In genomic region chr17:4808378-4808767, GRCh38 we compare ENCODE assay signal across 10 cellular contexts. TPM values are rescaled to one million over a fixed set of nuclear protein-coding genes. Genes with fewer than 3 reads are reported as not detected.
DNase-seq lines count a peak whose midpoint lies in the region; ATAC-seq, FAIRE-seq and TF ChIP-seq lines count a peak whose summit lies in the region.
"Had no signal": no experiment of that assay in that cellular context is flagged by ENCODE, and none has a peak within 500 bp of the region (broad histone marks: within the 10 kb centered on the region; RNA-seq: fewer than 3 reads in every experiment).

No MANE protein-coding gene starts in this region.

- H3K9ac ChIP-seq in neuronal stem cell (ENCODE audit: low read depth, low read length, poor library complexity) = peak overlapping the region; percentile 79

- ATAC-seq in HG02798 (IDR thresholded peaks at IDR 0.05; ENCODE audit: poor library complexity, unreplicated experiment) (no peak), HG03097 (IDR thresholded peaks at IDR 0.05; ENCODE audit: low FRiP score, unreplicated experiment) (no peak)

- H4K8ac ChIP-seq in neuronal stem cell (ENCODE audit: low read depth, low read length) = no peak overlapping the region

- no TSS peak for BruUV-seq in OCI-LY7 (replicated peaks; lab: Mats Ljungman, UMichigan)

- FAIRE-seq in small intestine (lab: Jason Lieb, UNC) = no peak

- H2AK5ac ChIP-seq in neuronal stem cell (ENCODE audit: low read depth, low read length) = no peak overlapping the region

- TF ChIP-seq CTCF in C4-2B (conservative IDR thresholded peaks at IDR 0.05) (no peak), OCI-LY7 (conservative IDR thresholded peaks at IDR 0.05; ENCODE audit: low read length) (no peak)

- peak overlapping the region; percentile 19 for H2BK15ac ChIP-seq in neuronal stem cell (ENCODE audit: low read length)

- H3K4me3 ChIP-seq in OCI-LY7 (ENCODE audit: low read depth, low read length, poor library complexity, severe bottlenecking) (no peak overlapping the region), esophagus (ENCODE audit: low read depth in 1 of 2, low read length in 2 of 2) (peak overlapping the region; percentile 82 to 88), neuronal stem cell (ENCODE audit: low read length in 2 of 2) (no peak overlapping the region), small intestine (ENCODE audit: low read depth in 1 of 2, low read length in 2 of 2) (no peak overlapping the region)

- no peak overlapping the region for H3K14ac ChIP-seq in neuronal stem cell (ENCODE audit: low read length)

- no peak overlapping the region for H2AFZ ChIP-seq in OCI-LY7 (ENCODE audit: low read length)
- H2AFZ ChIP-seq in neuronal stem cell (ENCODE audit: low read length) = no peak overlapping the region

- peak overlapping the region; percentile 80; the same call in 1 of the 2 replicates for H3K4me2 ChIP-seq in OCI-LY7 (ENCODE audit: low read length)
- no peak overlapping the region for H3K4me2 ChIP-seq in neuronal stem cell (ENCODE audit: insufficient read depth, low read length, poor library complexity, severe bottlenecking)

- no peak overlapping the region for H4K91ac ChIP-seq in neuronal stem cell (ENCODE audit: low read depth, low read length, poor library complexity)

- H2BK120ac ChIP-seq in neuronal stem cell (ENCODE audit: low read depth, low read length) = no peak overlapping the region

- peak overlapping the region; percentile 44 for H2BK5ac ChIP-seq in neuronal stem cell (ENCODE audit: low read length)

- H3K18ac ChIP-seq in neuronal stem cell (ENCODE audit: low read length) = no peak overlapping the region

- POLR2A ChIA-PET in OCI-LY7 (lab: Charles Lee) = no interaction called here

- H3K36me3 ChIP-seq in OCI-LY7 (ENCODE audit: insufficient read depth, low read length) (no peaks in the 10 kb centered on the region), esophagus (ENCODE audit: control insufficient read depth in 2 of 2, insufficient read depth in 2 of 2, low read length in 1 of 2) (peaks cover 4 to 14% of the 10 kb centered on the region in 2 donors), neuronal stem cell (replicated peaks in 1 of 2; ENCODE audit: control insufficient read depth in 2 of 2, insufficient read depth in 2 of 2, low read length in 2 of 2) (peaks cover 14 to 36% of the 10 kb centered on the region in 2 donors), small intestine (ENCODE audit: control insufficient read depth in 2 of 2, insufficient read depth in 2 of 2, low read length in 2 of 2) (no peaks in the 10 kb centered on the region)

- peaks cover 8% of the 10 kb centered on the region for H3K79me1 ChIP-seq in neuronal stem cell (ENCODE audit: low read depth, low read length)

- no peak overlapping the region for H3K4ac ChIP-seq in neuronal stem cell (ENCODE audit: low read length)

- DNase-seq in OCI-LY7 (ENCODE audit: low spot score) (no peak), neuronal stem cell (ENCODE audit: low spot score) (no peak), NAMALWA (ENCODE audit: low spot score) (no peak), small intestine (no peak)
- DNase-seq: GF-D8, NCI-H774 had no signal

- no peaks in the 10 kb centered on the region for H3K9me2 ChIP-seq in OCI-LY7 (ENCODE audit: insufficient read depth, low read length)

- no peaks in the 10 kb centered on the region for H4K20me1 ChIP-seq in OCI-LY7 (ENCODE audit: insufficient read depth, low read length)

- H3K9me3 ChIP-seq in OCI-LY7 (ENCODE audit: low read length) (no peaks in the 10 kb centered on the region), esophagus (ENCODE audit: control insufficient read depth in 2 of 2, insufficient read depth in 1 of 2, low read depth in 1 of 2, low read length in 1 of 2) (peaks cover 0 to 2% of the 10 kb centered on the region in 2 donors), neuronal stem cell (replicated peaks in 1 of 2; ENCODE audit: control insufficient read depth in 2 of 2, insufficient read depth in 1 of 2, low read depth in 1 of 2, low read length in 2 of 2) (no peaks in the 10 kb centered on the region), small intestine (ENCODE audit: control insufficient read depth, low read depth) (no peaks in the 10 kb centered on the region)

- peaks cover 12% of the 10 kb centered on the region for H3K4me1 ChIP-seq in OCI-LY7 (ENCODE audit: insufficient read depth, low read length, poor library complexity, severe bottlenecking)
- peaks cover 0 to 16% of the 10 kb centered on the region in 2 donors for H3K4me1 ChIP-seq in esophagus (ENCODE audit: control insufficient read depth in 2 of 2, insufficient read depth in 2 of 2, low read length in 1 of 2)
- peaks cover 3 to 4% of the 10 kb centered on the region in 2 donors for H3K4me1 ChIP-seq in neuronal stem cell (ENCODE audit: control insufficient read depth in 2 of 2, insufficient read depth in 1 of 2, low read depth in 1 of 2, low read length in 2 of 2)
- H3K4me1 ChIP-seq in small intestine (ENCODE audit: control insufficient read depth in 2 of 2, insufficient read depth in 1 of 2, low read depth in 1 of 2, low read length in 1 of 2) = no peaks in the 10 kb centered on the region

- H3K23ac ChIP-seq in neuronal stem cell (ENCODE audit: low read depth, low read length, poor library complexity) = peak overlapping the region; percentile 17

- WGBS in esophagus, 2 donors = 21 to 41% methylated on average over 6 of the region's 6 CpGs
- no CpG with 5 or more reads among the region's 6 CpGs for WGBS in neuronal stem cell (ENCODE audit: extremely low coverage in 2 of 2, insufficient read length in 2 of 2, insufficient replicate concordance in 1 of 2), 2 donors
- WGBS in small intestine, 3 donors = 55 to 63% (median 61%) methylated on average over 6 of the region's 6 CpGs

- no peaks in the 10 kb centered on the region for H3K79me2 ChIP-seq in OCI-LY7 (ENCODE audit: insufficient read depth, low read depth, low read length)

- H3K27me3 ChIP-seq in esophagus (ENCODE audit: control insufficient read depth in 1 of 2, insufficient read depth in 2 of 2, low read length in 2 of 2) (no peaks in the 10 kb centered on the region), neuronal stem cell (ENCODE audit: control insufficient read depth in 3 of 3, insufficient read depth in 3 of 3, low read depth in 1 of 3, low read length in 3 of 3) (no peaks in the 10 kb centered on the region), small intestine (ENCODE audit: control insufficient read depth in 2 of 2, insufficient read depth in 2 of 2, low read length in 2 of 2) (no peaks in the 10 kb centered on the region)

- CTCF ChIA-PET in OCI-LY7 (lab: Charles Lee; ENCODE audit: unreplicated experiment) = interaction anchor here (0.6 kb wide), 1 partner anchor 49 kb away, joined by 4 read pairs; no protein-coding TSS in a partner anchor

- intact Hi-C loops in OCI-LY7 (cut with micrococcal nuclease; ENCODE audit: unreplicated experiment) = no loop called here

- no peak overlapping the region for H2BK12ac ChIP-seq in neuronal stem cell (ENCODE audit: low read length)

- H3K27ac ChIP-seq in C4-2B (peak overlapping the region; percentile 77), OCI-LY7 (ENCODE audit: low read depth, low read length, poor library complexity, severe bottlenecking) (no peak overlapping the region), esophagus (ENCODE audit: low read depth in 2 of 2, low read length in 1 of 2) (peak overlapping the region; percentile 21 to 65), neuronal stem cell (replicated peaks; ENCODE audit: low read length) (no peak overlapping the region), small intestine (ENCODE audit: low read depth in 1 of 2, low read length in 1 of 2) (no peak overlapping the region)

RNA-seq across cellular contexts. Expression of gene PLD2, which starts 1.4 kb away (rescaled TPM):
- total RNA-seq in OCI-LY7 (2014; rRNA removed; shearing (Covaris generic)) = 6.6 and 10.2 TPM in 2 replicates
- total RNA-seq in OCI-LY7 (2022) = 13.5 and 18.7 TPM in 2 replicates
- polyA plus RNA-seq in esophagus (10 to 100 TPM; 66.9 to 67.4 TPM), small intestine (10 to 100 TPM in 1 of 3 donors, 1 to 10 TPM in 2; 9.2 to 12.0 (median 9.5) TPM)
- 19.1 TPM for polyA plus RNA-seq in neuronal stem cell (2013, experiment 1 of 2)
- polyA plus RNA-seq in neuronal stem cell (2013, experiment 2 of 2) = 17.9 TPM

RNA-seq across cellular contexts. Expression of gene PSMB6, which starts 12.4 kb away (rescaled TPM):
- 144 and 155 TPM in 2 replicates for total RNA-seq in OCI-LY7 (2014; rRNA removed; shearing (Covaris generic))
- total RNA-seq in OCI-LY7 (2022) = 111 and 137 TPM in 2 replicates
- polyA plus RNA-seq in esophagus = 100 to 1,000 TPM; 110 to 248 TPM
- 230 TPM for polyA plus RNA-seq in neuronal stem cell (2013, experiment 1 of 2)
- polyA plus RNA-seq in neuronal stem cell (2013, experiment 2 of 2) = 230 TPM
- polyA plus RNA-seq in small intestine = 100 to 1,000 TPM; 170 to 219 (median 177) TPM

RNA-seq across cellular contexts. Expression of gene GLTPD2, which starts 19.6 kb away (rescaled TPM):
- total RNA-seq in OCI-LY7 (2014; rRNA removed; shearing (Covaris generic)) = not detected in 2 replicates
- not detected in 2 replicates for total RNA-seq in OCI-LY7 (2022)
- under 1 TPM in 1 of 2 donors, not detected in 1; 0.38 TPM for polyA plus RNA-seq in esophagus
- polyA plus RNA-seq in neuronal stem cell (2013, experiment 1 of 2) = 0.07 TPM
- polyA plus RNA-seq in neuronal stem cell (2013, experiment 2 of 2) = not detected
- polyA plus RNA-seq in small intestine = 10 to 100 TPM in 2 of 3 donors, 1 to 10 TPM in 1; 4.2 to 49.4 (median 21.2) TPM

RNA-seq across cellular contexts. Expression of gene VMO1, which starts 22.2 kb away (rescaled TPM):
- total RNA-seq in OCI-LY7 (2014; rRNA removed; shearing (Covaris generic)) = not detected in 2 replicates
- 0.55 TPM in 1 of 2 replicates, not detected in the other for total RNA-seq in OCI-LY7 (2022)
- polyA plus RNA-seq in esophagus = 1 to 10 TPM; 1.3 to 1.5 TPM
- polyA plus RNA-seq in neuronal stem cell (2013, experiment 1 of 2) = 0.74 TPM
- 0.64 TPM for polyA plus RNA-seq in neuronal stem cell (2013, experiment 2 of 2)
- polyA plus RNA-seq in small intestine = 1 to 10 TPM; 1.7 to 6.9 (median 6.8) TPM

Comparison
In these comparisons a context has a peak if more than half of its experiments do, and no peak if none do; other contexts are left out.
1. H3K27ac ChIP-seq: peak in C4-2B (single experiment) and esophagus (2 of 2); none in OCI-LY7 (single experiment), neuronal stem cell (single experiment) and small intestine (0 of 2).
2. H3K4me3 ChIP-seq: peak in esophagus (2 of 2); none in OCI-LY7 (single experiment), neuronal stem cell (0 of 2) and small intestine (0 of 2).
3. RNA of gene PLD2, which starts 1.4 kb away (polyA plus RNA-seq): 66.9 to 67.4 TPM in esophagus; 9.2 to 12.0 TPM in small intestine; every median in the first group is over 4 times any median in the second.